In genomic region chr19:45659096-45659729, GRCh38 we compare ENCODE assay signal across 16 cellular contexts. TPM values are rescaled to one million over a fixed set of nuclear protein-coding genes. Genes with fewer than 3 reads are reported as not detected.
A peak's percentile ranks its signal among the peaks of the same experiment; 100 is the strongest.
DNase-seq lines count a peak whose midpoint lies in the region; ATAC-seq and TF ChIP-seq lines count a peak whose summit lies in the region.
"Had no signal": no experiment of that assay in that cellular context is flagged by ENCODE, and none has a peak within 500 bp of the region (broad histone marks: within the 10 kb centered on the region; RNA-seq: fewer than 3 reads in every experiment).

No MANE protein-coding gene starts in this region.

- no peaks in the 10 kb centered on the region for H3K27me3 ChIP-seq in Caco-2 (replicated peaks; ENCODE audit: control insufficient read depth, insufficient read depth, low read length)
- H3K27me3 ChIP-seq in osteoblast (ENCODE audit: insufficient read depth, low read length), result peaks cover 6% of the 10 kb centered on the region
- no peaks in the 10 kb centered on the region for H3K27me3 ChIP-seq in testis

- H3K36me3 ChIP-seq in Caco-2 (ENCODE audit: control insufficient read depth, insufficient read depth, low read length), result no peaks in the 10 kb centered on the region
- no peaks in the 10 kb centered on the region for H3K36me3 ChIP-seq in HEK293 (ENCODE audit: control insufficient read depth in 2 of 2, insufficient read depth in 1 of 2, low read length in 2 of 2)
- H3K36me3 ChIP-seq in osteoblast (ENCODE audit: insufficient read depth, low read length), result no peaks in the 10 kb centered on the region
- H3K36me3 ChIP-seq in testis (ENCODE audit: low read depth, missing control alignments), result no peaks in the 10 kb centered on the region

- no peaks in the 10 kb centered on the region for H3K79me2 ChIP-seq in osteoblast (ENCODE audit: insufficient read depth, low read length)

- H3K4me1 ChIP-seq in Caco-2 (peaks cover 4% of the 10 kb centered on the region; the same call in 1 of the 2 replicates), HEK293 (ENCODE audit: control insufficient read depth, insufficient read depth, low read length) (no peaks in the 10 kb centered on the region), osteoblast (ENCODE audit: insufficient read depth, low read length) (no peaks in the 10 kb centered on the region), testis (no peaks in the 10 kb centered on the region)

- peak overlapping the region; percentile 27 for H3K4me3 Mint-ChIP-seq in Caco-2 (ENCODE audit: unreplicated experiment)
- H3K4me3 Mint-ChIP-seq in central memory CD8-positive, alpha-beta T cell, result no peak overlapping the region
- H3K4me3 Mint-ChIP-seq: CD4-positive, alpha-beta memory T cell had no signal

- H3K27ac ChIP-seq in HEK293 (ENCODE audit: extremely low read depth, low read depth, low read length) (no peak overlapping the region), osteoblast (ENCODE audit: low read depth, low read length) (no peak overlapping the region), testis (no peak overlapping the region)
- H3K27ac ChIP-seq: KMS-11 had no signal

- no peaks in the 10 kb centered on the region for H3K36me3 Mint-ChIP-seq in Caco-2 (ENCODE audit: insufficient read depth, unreplicated experiment)
- H3K36me3 Mint-ChIP-seq in central memory CD8-positive, alpha-beta T cell (ENCODE audit: insufficient read depth), result no peaks in the 10 kb centered on the region
- H3K36me3 Mint-ChIP-seq: CD4-positive, alpha-beta memory T cell had no signal

- H3K4me1 Mint-ChIP-seq in Caco-2 (ENCODE audit: low read depth, unreplicated experiment), result peaks cover 20% of the 10 kb centered on the region
- H3K4me1 Mint-ChIP-seq in central memory CD8-positive, alpha-beta T cell, result no peaks in the 10 kb centered on the region

- no peak for TF ChIP-seq CTCF in Caco-2 (IDR thresholded peaks at IDR 0.05; ENCODE audit: insufficient read depth in 1 of 2, low read depth in 1 of 2, low read length in 1 of 2, severe bottlenecking in 1 of 2, unreplicated experiment in 1 of 2)
- TF ChIP-seq CTCF in HEK293 (tag by site-specific recombination; IDR thresholded peaks at IDR 0.05), result no peak
- TF ChIP-seq CTCF in osteoblast (IDR thresholded peaks at IDR 0.05; ENCODE audit: extremely low read depth, low read depth, low read length), result no peak
- no peak for TF ChIP-seq CTCF in foreskin fibroblast (IDR thresholded peaks at IDR 0.05; ENCODE audit: low read depth, low read length)
- no peak for TF ChIP-seq CTCF in testis (IDR thresholded peaks at IDR 0.05)

- H3K4me2 ChIP-seq in osteoblast (ENCODE audit: insufficient read depth, low read length), result no peak overlapping the region
- H3K4me2 ChIP-seq: KMS-11 had no signal

- peak overlapping the region; percentile 2 for H3K27ac Mint-ChIP-seq in Caco-2 (ENCODE audit: unreplicated experiment)
- peak overlapping the region; percentile 35 for H3K27ac Mint-ChIP-seq in central memory CD8-positive, alpha-beta T cell (ENCODE audit: low read depth)

- intact Hi-C loops in Caco-2 (cut with micrococcal nuclease; ENCODE audit: unreplicated experiment) (no loop called here), testis (cut with DNase I; ENCODE audit: low total_unique reads) (no loop called here)

- 77 to 78% methylated on average over 6 of the region's 6 CpGs for WGBS in testis, 2 donors

- no peak for TF ChIP-seq POLR2A in testis (IDR thresholded peaks at IDR 0.05)

- POLR2A ChIA-PET in Caco-2 (lab: Charles Lee), result no interaction called here
- POLR2A ChIA-PET in HEK293 (lab: Yijun Ruan, JAX), result no interaction called here

- no peaks in the 10 kb centered on the region for H3K9me3 Mint-ChIP-seq in Caco-2 (ENCODE audit: unreplicated experiment)
- no peaks in the 10 kb centered on the region for H3K9me3 Mint-ChIP-seq in central memory CD8-positive, alpha-beta T cell
- H3K9me3 Mint-ChIP-seq: CD4-positive, alpha-beta memory T cell had no signal

- DNase-seq in Caco-2, result no peak
- DNase-seq in central memory CD8-positive, alpha-beta T cell (ENCODE audit: low spot score in 2 of 2), result no peak
- DNase-seq in osteoblast (ENCODE audit: insufficient read length, low spot score, missing footprints), result peak; percentile 48
- DNase-seq in foreskin fibroblast, result no peak
- no peak for DNase-seq in testis
- DNase-seq: CD4-positive, alpha-beta memory T cell; DMS79; NCI-H226; NCI-H526; NK-92 treated with Interleukin-12 subunit alpha and Interleukin-12 subunit beta, amount 100 ng/mL, for 24 hours; SIG-M5 had no signal

- no peaks in the 10 kb centered on the region for H3K27me3 Mint-ChIP-seq in Caco-2 (ENCODE audit: insufficient read depth, unreplicated experiment)
- H3K27me3 Mint-ChIP-seq in central memory CD8-positive, alpha-beta T cell, result peaks cover 9% of the 10 kb centered on the region

- ATAC-seq in central memory CD8-positive, alpha-beta T cell (replicated peaks; ENCODE audit: extremely low read depth, poor library complexity, severe bottlenecking), result no peak
- no peak for ATAC-seq in GM19324 (IDR thresholded peaks at IDR 0.05; ENCODE audit: low FRiP score, unreplicated experiment)

- no peak overlapping the region for H3K4me3 ChIP-seq in Caco-2 (ENCODE audit: low read depth, low read length)
- no peak overlapping the region for H3K4me3 ChIP-seq in HEK293 (ENCODE audit: low read depth, low read length)
- H3K4me3 ChIP-seq in osteoblast (ENCODE audit: insufficient read depth, low read length), result no peak overlapping the region
- H3K4me3 ChIP-seq in foreskin fibroblast (ENCODE audit: low read depth in 1 of 2, low read length in 2 of 2), result no peak overlapping the region
- no peak overlapping the region for H3K4me3 ChIP-seq in testis

- H3K9me3 ChIP-seq in Caco-2, result no peaks in the 10 kb centered on the region
- H3K9me3 ChIP-seq in HEK293 (ENCODE audit: control insufficient read depth, insufficient read depth, low read depth, low read length), result no peaks in the 10 kb centered on the region
- H3K9me3 ChIP-seq in osteoblast (ENCODE audit: low read depth, low read length), result no peaks in the 10 kb centered on the region
- no peaks in the 10 kb centered on the region for H3K9me3 ChIP-seq in testis

- CTCF ChIA-PET in Caco-2 (lab: Charles Lee) (no interaction called here), HEK293 (lab: Yijun Ruan, JAX) (interaction anchor here (0.6 kb wide), 1 partner anchor 18 kb away, joined by 6 read pairs; no protein-coding TSS in a partner anchor)

- H2AFZ ChIP-seq in osteoblast (ENCODE audit: low read length), result no peak overlapping the region

- H4K20me1 ChIP-seq in osteoblast (ENCODE audit: insufficient read depth, low read length), result no peaks in the 10 kb centered on the region

- BruUV-seq in Caco-2 (replicated peaks; lab: Mats Ljungman, UMichigan), result no TSS peak

TF ChIP-seq in HEK293, 187 proteins besides CTCF, POLR2A, EP300 and RAD21:
- TF ChIP-seq ZNF433 (tag by site-specific recombination; IDR thresholded peaks at IDR 0.05; ENCODE audit: low read depth), result no peak
- TF ChIP-seq ZNF585B (tag by site-specific recombination; IDR thresholded peaks at IDR 0.05), result no peak
- peak; percentile 58 for TF ChIP-seq ZIC2 (tag by site-specific recombination; IDR thresholded peaks at IDR 0.05)
- peak; percentile 75 for TF ChIP-seq PRDM1 (tag by site-specific recombination; IDR thresholded peaks at IDR 0.05)
- TF ChIP-seq ZNF239 (tag by site-specific recombination; IDR thresholded peaks at IDR 0.05), result no peak
- TF ChIP-seq ZNF449 (tag by site-specific recombination; IDR thresholded peaks at IDR 0.05), result no peak
- no peak for TF ChIP-seq WT1 (tag by site-specific recombination; IDR thresholded peaks at IDR 0.05)
- no peak for TF ChIP-seq ZNF324 (tag by site-specific recombination; IDR thresholded peaks at IDR 0.05)
- TF ChIP-seq YY2 (tag by site-specific recombination; IDR thresholded peaks at IDR 0.05), result no peak
- no peak for TF ChIP-seq ZNF292 (tag by site-specific recombination; IDR thresholded peaks at IDR 0.05; ENCODE audit: borderline replicate concordance, low read depth)
- no peak for TF ChIP-seq ZNF670 (tag by site-specific recombination; IDR thresholded peaks at IDR 0.05; ENCODE audit: low read depth)
- no peak for TF ChIP-seq ZFHX2 (tag by site-specific recombination; conservative IDR thresholded peaks at IDR 0.05)
- TF ChIP-seq ZNF341 (tag by site-specific recombination; IDR thresholded peaks at IDR 0.05; ENCODE audit: low read depth), result no peak
- peak; percentile 69 for TF ChIP-seq ZNF366 (tag by site-specific recombination; conservative IDR thresholded peaks at IDR 0.05)
- TF ChIP-seq ZNF514 (tag by site-specific recombination; IDR thresholded peaks at IDR 0.05), result no peak

RNA-seq across cellular contexts. Expression of gene GIPR, which starts 8.8 kb away (rescaled TPM):
- total RNA-seq in Caco-2 (2022) (2.6 and 4.6 TPM in 2 replicates), osteoblast (under 0.01 and 0.88 TPM in 2 replicates), testis (under 1 TPM; 0.16 to 0.74 TPM)
- polyA plus RNA-seq in testis (ENCODE audit: insufficient read depth, low read depth, low replicate concordance), result 0.50 TPM
- total RNA-seq: RPMI7951 had no signal

RNA-seq across cellular contexts. Expression of gene EML2, which starts 20.0 kb away (rescaled TPM):
- 33.9 and 38.8 TPM in 2 replicates for total RNA-seq in Caco-2 (2022)
- total RNA-seq in osteoblast, result 10.1 and 11.8 TPM in 2 replicates
- 10 to 100 TPM; 36.3 to 48.4 TPM for total RNA-seq in testis
- polyA plus RNA-seq in testis (ENCODE audit: insufficient read depth, low read depth, low replicate concordance), result 28.5 TPM

RNA-seq across cellular contexts. Expression of gene SNRPD2, which starts 32.5 kb away (rescaled TPM):
- 579 and 587 TPM in 2 replicates for total RNA-seq in Caco-2 (2022)
- 139 and 155 TPM in 2 replicates for total RNA-seq in osteoblast
- 100 to 1,000 TPM; 111 to 128 TPM for total RNA-seq in testis
- polyA plus RNA-seq in testis (ENCODE audit: insufficient read depth, low read depth, low replicate concordance), result 242 TPM

RNA-seq across cellular contexts. Expression of gene QPCTL, which starts 33.3 kb away (rescaled TPM):
- total RNA-seq in Caco-2 (2022), result 16.9 and 20.2 TPM in 2 replicates
- total RNA-seq in osteoblast, result 15.6 and 16.5 TPM in 2 replicates
- 1 to 10 TPM; 5.3 to 6.9 TPM for total RNA-seq in testis
- polyA plus RNA-seq in testis (ENCODE audit: insufficient read depth, low read depth, low replicate concordance), result 3.5 TPM

RNA-seq across cellular contexts. Expression of gene GPR4, which starts 57.2 kb away (rescaled TPM):
- total RNA-seq in Caco-2 (2022), result not detected in 2 replicates
- total RNA-seq in osteoblast, result not detected in 2 replicates
- total RNA-seq in testis, result 1 to 10 TPM in 1 of 2 donors, under 1 TPM in 1; 0.81 to 1.9 TPM
- polyA plus RNA-seq in testis (ENCODE audit: insufficient read depth, low read depth, low replicate concordance), result 3.2 TPM
- total RNA-seq: CD4-positive, alpha-beta memory T cell; RPMI7951 had no signal
- polyA plus RNA-seq: AG04450; CD4-positive, alpha-beta memory T cell had no signal
